In genomic region chr7:106065560-106066500, GRCh38 we compare ENCODE assay signal across 10 cellular contexts. TPM values are rescaled to one million over a fixed set of nuclear protein-coding genes. Genes with fewer than 3 reads are reported as not detected.
A peak's percentile ranks its signal among the peaks of the same experiment; 100 is the strongest.
DNase-seq lines count a peak whose midpoint lies in the region; ATAC-seq and TF ChIP-seq lines count a peak whose summit lies in the region.
"Had no signal": no experiment of that assay in that cellular context is flagged by ENCODE, and none has a peak within 500 bp of the region (broad histone marks: within the 10 kb centered on the region; RNA-seq: fewer than 3 reads in every experiment).

No MANE protein-coding gene starts in this region.

- H3F3A ChIP-seq in smooth muscle cell (ENCODE audit: low read depth): no peaks in the 10 kb centered on the region

- H3K36me3 Mint-ChIP-seq in HFFc6 (ENCODE audit: low read depth) (no peaks in the 10 kb centered on the region), brain (no peaks in the 10 kb centered on the region)

- peak overlapping the region; percentile 63 for H3K27ac ChIP-seq in layer of hippocampus (ENCODE audit: low read depth, low read length)
- peak overlapping the region; percentile 43 for H3K27ac ChIP-seq in smooth muscle cell (ENCODE audit: low read depth)

- H4K20me1 ChIP-seq in smooth muscle cell (ENCODE audit: low read depth): no peaks in the 10 kb centered on the region

- no peaks in the 10 kb centered on the region for H3K9me3 ChIP-seq in smooth muscle cell (replicated peaks; ENCODE audit: low read depth)

- H3K79me2 ChIP-seq in smooth muscle cell (ENCODE audit: low read depth): no peaks in the 10 kb centered on the region

- H3K27me3 ChIP-seq in layer of hippocampus (ENCODE audit: control insufficient read depth, insufficient read depth, low read length): no peaks in the 10 kb centered on the region
- H3K27me3 ChIP-seq in smooth muscle cell (ENCODE audit: low read depth): no peaks in the 10 kb centered on the region

- H3K4me1 Mint-ChIP-seq in HFFc6 (ENCODE audit: low read depth) (peaks cover 32% of the 10 kb centered on the region), brain (peaks cover 68% of the 10 kb centered on the region)

- WGBS in smooth muscle cell (ENCODE audit: low lambda C conversion rate): 89% methylated on average over 26 of the region's 26 CpGs

- H3K27ac Mint-ChIP-seq in HFFc6 (peak overlapping the region; percentile 87), brain (peak overlapping the region; percentile 88 to 98 (median 94))

- H3K9ac ChIP-seq in smooth muscle cell (ENCODE audit: low read depth): peak overlapping the region; percentile 2

- no peaks in the 10 kb centered on the region; the same call in 1 of the 2 replicates for H3K27me3 Mint-ChIP-seq in HFFc6 (ENCODE audit: insufficient read depth)
- H3K27me3 Mint-ChIP-seq in brain: no peaks in the 10 kb centered on the region

- peak overlapping the region; percentile 60 for H3K4me2 ChIP-seq in smooth muscle cell

- H3K4me3 ChIP-seq in smooth muscle cell: no peak overlapping the region
- H3K4me3 ChIP-seq: GM12878 had no signal

- no peaks in the 10 kb centered on the region for H3K36me3 ChIP-seq in smooth muscle cell (ENCODE audit: low read depth)

- peaks cover 10% of the 10 kb centered on the region for H3K4me1 ChIP-seq in smooth muscle cell (ENCODE audit: low read depth)

- peak overlapping the region; percentile 85 for H3K4me3 Mint-ChIP-seq in HFFc6
- H3K4me3 Mint-ChIP-seq in brain: peak overlapping the region in 3 of 5 experiments; percentile 26 to 68 (median 55)

- no peak for ATAC-seq in GM18498 (IDR thresholded peaks at IDR 0.05; ENCODE audit: unreplicated experiment)
- ATAC-seq: GM12878 had no signal

- in situ Hi-C loops in GM13977 (cut with MboI; ENCODE audit: low pct_unique_long_range_greater_than_20kb, low sequenced_read_pairs, unreplicated experiment): loop anchor here (25.0 kb wide), 1 partner anchor 396 kb away; no protein-coding TSS in a partner anchor

- peak overlapping the region; percentile 44 for H2AFZ ChIP-seq in smooth muscle cell (ENCODE audit: low read depth)

- DNase-seq in HFFc6 (no peak), smooth muscle cell (lab: John Stamatoyannopoulos, UW; ENCODE audit: unreplicated experiment) (no peak), NCI-H1417 treated with DMSO at 0.1 percent for 48 hours (lab: John Stamatoyannopoulos, UW) (no peak), GM13977 (ENCODE audit: low spot score) (no peak), NCI-H1105 (lab: John Stamatoyannopoulos, UW) (no peak)
- DNase-seq: stimulated activated CD4-positive, alpha-beta T cell treated with anti-CD3 and anti-CD28 coated beads, Interleukin-15, amount 100 ng/mL, for 24 hours had no signal

- no peak for TF ChIP-seq CTCF in HFFc6 (IDR thresholded peaks at IDR 0.05)
- TF ChIP-seq CTCF in brain (conservative IDR thresholded peaks at IDR 0.05): no peak
- TF ChIP-seq CTCF in smooth muscle cell (IDR thresholded peaks at IDR 0.05; ENCODE audit: borderline replicate concordance, insufficient read depth, poor library complexity, severe bottlenecking): no peak
- TF ChIP-seq CTCF in GM13977 (IDR thresholded peaks at IDR 0.05; ENCODE audit: extremely low read depth, insufficient read depth, missing control alignments): no peak

- H3K9me3 Mint-ChIP-seq in HFFc6 (no peaks in the 10 kb centered on the region; the same call in 1 of the 2 replicates), brain (peaks cover 0 to 6% (median 4%) of the 10 kb centered on the region in 5 experiments)

RNA-seq across cellular contexts. Expression of gene SYPL1, which starts 46.3 kb away (rescaled TPM):
- total RNA-seq in HFFc6 (2021; fragmentation: NEBNext Ultra II Directional; extraction: Animal tissue kit (Norgen Biotek cat#: 25700)): 10 to 100 TPM; 66.5 to 84.0 (median 74.6) TPM
- polyA plus RNA-seq in brain (ENCODE audit: insufficient read depth, low read depth, low replicate concordance) (51.0 TPM), smooth muscle cell (75.2 and 96.0 TPM in 2 replicates)
- 93.3 and 107 TPM in 2 replicates for total RNA-seq in smooth muscle cell
